In genomic region chr10:62018141-62018911, GRCh38 we compare ENCODE assay signal across 12 cellular contexts.
DNase-seq lines count a peak whose midpoint lies in the region; ATAC-seq, FAIRE-seq and TF ChIP-seq lines count a peak whose summit lies in the region.
"Had no signal": no experiment of that assay in that cellular context is flagged by ENCODE, and none has a peak within 500 bp of the region (broad histone marks: within the 10 kb centered on the region; RNA-seq: fewer than 3 reads in every experiment).

No MANE protein-coding gene starts in this region.

- H3K27ac ChIP-seq in breast epithelium (peak overlapping the region; percentile 82 to 85), SK-N-MC (peak overlapping the region; percentile 77; the same call in 1 of the 2 replicates), right lobe of liver (peak overlapping the region; percentile 45 to 70 (median 69))
- H3K27ac ChIP-seq: SJCRH30 had no signal

- no peak overlapping the region for H3K27ac Mint-ChIP-seq in MCF 10A (ENCODE audit: low read depth, unreplicated experiment)

- CTCF ChIA-PET in MCF 10A (lab: Yijun Ruan, JAX), result no interaction called here

- TF ChIP-seq POLR2A in breast epithelium (IDR thresholded peaks at IDR 0.05), result no peak
- no peak for TF ChIP-seq POLR2A in right lobe of liver (IDR thresholded peaks at IDR 0.05)

- peaks cover 11% of the 10 kb centered on the region for H3K36me3 Mint-ChIP-seq in MCF 10A (ENCODE audit: insufficient read depth, unreplicated experiment)

- no peaks in the 10 kb centered on the region for H3K27me3 Mint-ChIP-seq in MCF 10A (ENCODE audit: insufficient read depth, unreplicated experiment)

- TF ChIP-seq CTCF in breast epithelium (IDR thresholded peaks at IDR 0.05), result no peak
- no peak for TF ChIP-seq CTCF in MCF 10A (IDR thresholded peaks at IDR 0.05; ENCODE audit: unreplicated experiment)
- TF ChIP-seq CTCF in right lobe of liver (IDR thresholded peaks at IDR 0.05), result no peak

- H3K36me3 ChIP-seq in breast epithelium (no peaks in the 10 kb centered on the region), SK-N-MC (ENCODE audit: insufficient read depth, low read length) (no peaks in the 10 kb centered on the region), right lobe of liver (no peaks in the 10 kb centered on the region)
- H3K36me3 ChIP-seq: SJCRH30 had no signal

- DNase-seq in breast epithelium (ENCODE audit: low spot score in 2 of 2) (no peak), MCF 10A (ENCODE audit: unreplicated experiment) (no peak), SK-N-MC (ENCODE audit: low read depth, low spot score) (no peak), right lobe of liver (no peak), urothelium cell line (ENCODE audit: low spot score) (no peak), cerebellum (ENCODE audit: low spot score) (no peak), NCI-H128 (lab: John Stamatoyannopoulos, UW; ENCODE audit: unreplicated experiment) (no peak)
- DNase-seq in stimulated activated CD4-positive, alpha-beta T cell treated with anti-CD3 and anti-CD28 coated beads, Interleukin-12 subunit alpha, Interleukin-12 subunit beta, amount 100 ng/mL, for 4 hours, result no peak
- DNase-seq: activated effector memory CD4-positive, alpha-beta T cell treated with Interleukin-2 at 50 U/mL for 16 hours; SJCRH30; stimulated activated CD4-positive, alpha-beta T cell treated with anti-CD3 and anti-CD28 coated beads, Interleukin-15, amount 100 ng/mL, for 24 hours had no signal

- intact Hi-C loops in breast epithelium (cut with DNase I; ENCODE audit: low total_unique reads), result no loop called here
- intact Hi-C loops in MCF 10A (cut with micrococcal nuclease), result no loop called here
- intact Hi-C loops in right lobe of liver (cut with DNase I), result no loop called here

- H3K4me1 ChIP-seq in breast epithelium, result peaks cover 0 to 8% of the 10 kb centered on the region in 2 donors
- peaks cover 0 to 30% (median 7%) of the 10 kb centered on the region in 4 donors for H3K4me1 ChIP-seq in right lobe of liver
- H3K4me1 ChIP-seq: SJCRH30 had no signal

- POLR2A ChIA-PET in MCF 10A (lab: Yijun Ruan, JAX), result interaction anchor here (0.6 to 5.7 kb wide), 4 partner anchors 15 to 79 kb away, joined by 3 to 34 read pairs (median 4); no protein-coding TSS in a partner anchor

- BruUV-seq in MCF 10A (replicated peaks; lab: Mats Ljungman, UMichigan), result no TSS peak

- peaks cover 15% of the 10 kb centered on the region for H3K4me1 Mint-ChIP-seq in MCF 10A (ENCODE audit: insufficient read depth, unreplicated experiment)

- H3K4me3 ChIP-seq in breast epithelium (no peak overlapping the region), SK-N-MC (no peak overlapping the region; the same call in 1 of the 2 replicates), right lobe of liver (peak overlapping the region; percentile 9 to 35 (median 9))
- H3K4me3 ChIP-seq: BLaER1 treated with 17β-estradiol and CSF1 and Interleukin-3, amounts not matched to agents 10 nM and 100 nM; SJCRH30 had no signal

- H3K4me3 Mint-ChIP-seq in MCF 10A (ENCODE audit: unreplicated experiment), result no peak overlapping the region

- peak; percentile 17 for FAIRE-seq in urothelium cell line (lab: Jason Lieb, UNC)

- H3K27me3 ChIP-seq in breast epithelium (no peaks in the 10 kb centered on the region), right lobe of liver (no peaks in the 10 kb centered on the region)
- H3K27me3 ChIP-seq: BLaER1 treated with 17β-estradiol and CSF1 and Interleukin-3, amounts not matched to agents 10 nM and 100 nM; SJCRH30 had no signal

- peaks cover 3% of the 10 kb centered on the region for H3K9me3 Mint-ChIP-seq in MCF 10A (ENCODE audit: unreplicated experiment)

- WGBS in right lobe of liver (ENCODE audit: insufficient coverage, low coverage, low lambda C conversion rate, missing lambda C conversion rate), result 16% methylated on average over 8 of the region's 9 CpGs

- ATAC-seq in right lobe of liver, result peak; percentile 9 to 31 (median 20)

- H3K9me3 ChIP-seq in breast epithelium (no peaks in the 10 kb centered on the region), SK-N-MC (ENCODE audit: low read depth, low read length) (no peaks in the 10 kb centered on the region), right lobe of liver (no peaks in the 10 kb centered on the region)
- H3K9me3 ChIP-seq: SJCRH30 had no signal

- no peak overlapping the region for H3K9ac ChIP-seq in SK-N-MC (ENCODE audit: insufficient read length)

Comparison
In these comparisons a context has a peak if more than half of its experiments do, and no peak if none do; other contexts are left out.
1. H3K4me3 ChIP-seq: peak in right lobe of liver (3 of 3); none in breast epithelium (0 of 3) and SK-N-MC (single experiment).
2. Peak in every context shown above with its lines, with median percentiles within 50 percentile points of each other: H3K27ac ChIP-seq.